8 cellular contexts compared by ENCODE assay signal in genomic region chr1:18109756-18110597, GRCh38. TPM values are rescaled to one million over a fixed set of nuclear protein-coding genes. Genes with fewer than 3 reads are reported as not detected.
A peak's percentile ranks its signal among the peaks of the same experiment; 100 is the strongest.
DNase-seq lines count a peak whose midpoint lies in the region; ATAC-seq and TF ChIP-seq lines count a peak whose summit lies in the region.

No MANE protein-coding gene starts in this region.

- H3K27me3 Mint-ChIP-seq in chondrocyte (ENCODE audit: low read depth): peaks cover 77% of the 10 kb centered on the region

- WGBS in mesodermal cell (ENCODE audit: insufficient coverage in 2 of 2), 2 experiments: 0% methylated on average over 49 of the region's 60 CpGs

- no peak overlapping the region for H3K27ac Mint-ChIP-seq in chondrocyte (ENCODE audit: unreplicated experiment)

- TF ChIP-seq CTCF in C4-2B (conservative IDR thresholded peaks at IDR 0.05) (peak; percentile 49), chondrocyte (IDR thresholded peaks at IDR 0.05) (peak; percentile 45), vagina (IDR thresholded peaks at IDR 0.05) (no peak)

- H3K36me3 ChIP-seq in mesodermal cell (ENCODE audit: control insufficient read depth, insufficient read depth, low read length): no peaks in the 10 kb centered on the region
- no peaks in the 10 kb centered on the region for H3K36me3 ChIP-seq in vagina

- ATAC-seq in HG03378 (IDR thresholded peaks at IDR 0.05; ENCODE audit: unreplicated experiment): no peak

- no peaks in the 10 kb centered on the region for H3K9me3 Mint-ChIP-seq in chondrocyte (ENCODE audit: low read depth)

- intact Hi-C loops in vagina (cut with DNase I): no loop called here

- H3K27me3 ChIP-seq in vagina: peaks cover 14% of the 10 kb centered on the region

- H3K36me3 Mint-ChIP-seq in chondrocyte (ENCODE audit: low read depth): peaks cover 1% of the 10 kb centered on the region

- H3K4me3 ChIP-seq in mesodermal cell (ENCODE audit: extremely low read depth, insufficient read depth, low read length, poor library complexity, severe bottlenecking) (peak overlapping the region; percentile 14), vagina (peak overlapping the region; percentile 19 to 35)

- peaks cover 14% of the 10 kb centered on the region for H3K4me1 Mint-ChIP-seq in chondrocyte (ENCODE audit: low read depth)

- no peak for TF ChIP-seq POLR2A in vagina (IDR thresholded peaks at IDR 0.05)

- H3K4me1 ChIP-seq in mesodermal cell (ENCODE audit: control insufficient read depth, insufficient read depth, low read length, poor library complexity, severe bottlenecking) (peaks cover 20% of the 10 kb centered on the region), vagina (peaks cover 40% of the 10 kb centered on the region)

- DNase-seq in NCI-H1092 (lab: John Stamatoyannopoulos, UW): peak; percentile 61
- DNase-seq in chondrocyte (ENCODE audit: low spot score): no peak
- DNase-seq in vagina (ENCODE audit: extremely low spot score in 2 of 2): no peak
- no peak for DNase-seq in NOMO-1 (lab: John Stamatoyannopoulos, UW; ENCODE audit: unreplicated experiment in 2 of 2)
- DNase-seq in activated gamma-delta T cell treated with Interleukin-2 at 50 U/mL for 16 hours: no peak

- H3K27ac ChIP-seq in C4-2B (no peak overlapping the region; the same call in 1 of the 2 replicates), mesodermal cell (ENCODE audit: low read depth, low read length, severe bottlenecking) (no peak overlapping the region), vagina (no peak overlapping the region)

- no peak overlapping the region for H3K4me3 Mint-ChIP-seq in chondrocyte (ENCODE audit: unreplicated experiment)

- H3K9me3 ChIP-seq in mesodermal cell (ENCODE audit: control insufficient read depth, low read length) (no peaks in the 10 kb centered on the region), vagina (no peaks in the 10 kb centered on the region)

RNA-seq across cellular contexts. Expression of gene IGSF21, which starts 2.4 kb away (rescaled TPM):
- total RNA-seq in chondrocyte: not detected in 3 replicates
- 0.96 TPM for polyA plus RNA-seq in mesodermal cell (2013, experiment 1 of 2)
- not detected for polyA plus RNA-seq in mesodermal cell (2013, experiment 2 of 2)
- total RNA-seq in vagina: 3.2 TPM

Comparison
In these comparisons a context has a peak if more than half of its experiments do, and no peak if none do; other contexts are left out.
1. CTCF ChIP-seq: peak in C4-2B (single experiment) and chondrocyte (single experiment); none in vagina (0 of 3).